8 cellular contexts compared by ENCODE assay signal in the genomic region with DNA sequence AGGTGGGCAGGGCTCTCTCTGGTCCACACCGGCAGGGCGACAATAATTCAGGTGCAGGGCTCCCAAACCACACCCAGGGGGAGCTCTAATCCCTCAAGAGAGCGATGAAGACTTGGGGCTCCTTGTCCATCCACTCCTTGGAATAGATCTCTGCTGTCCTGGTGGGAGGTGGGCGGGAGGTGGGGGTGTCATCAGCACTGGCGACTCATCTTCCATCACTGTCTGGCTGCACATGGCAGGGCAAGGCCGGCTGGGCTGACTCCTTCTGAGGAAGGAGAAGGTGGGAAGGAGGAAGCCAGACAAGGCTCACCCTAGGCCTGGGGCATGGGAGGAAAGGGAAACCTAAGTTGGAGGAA. TPM values are rescaled to one million over a fixed set of nuclear protein-coding genes. Genes with fewer than 3 reads are reported as not detected.
DNase-seq lines count a peak whose midpoint lies in the region; ATAC-seq and TF ChIP-seq lines count a peak whose summit lies in the region.

No MANE protein-coding gene starts in this region.

- intact Hi-C loops in tibial artery (cut with DNase I; ENCODE audit: low total_unique reads), result no loop called here

- no peak for TF ChIP-seq POLR2A in tibial nerve (IDR thresholded peaks at IDR 0.05)

- no peaks in the 10 kb centered on the region for H3K36me3 ChIP-seq in tibial nerve
- no peaks in the 10 kb centered on the region for H3K36me3 ChIP-seq in tibial artery

- no peak overlapping the region for H3K27ac Mint-ChIP-seq in brain

- H3K9me3 Mint-ChIP-seq in brain, result no peaks in the 10 kb centered on the region

- WGBS in tibial nerve, 2 donors, result 21 to 32% methylated on average over 6 of the region's 6 CpGs

- H3K36me3 Mint-ChIP-seq in brain, result no peaks in the 10 kb centered on the region

- TF ChIP-seq CTCF in brain (conservative IDR thresholded peaks at IDR 0.05), result peak; percentile 50 to 60
- peak in 4 of 5 experiments; percentile 41 to 65 (median 48) for TF ChIP-seq CTCF in tibial nerve (IDR thresholded peaks at IDR 0.05)
- TF ChIP-seq CTCF in tibial artery (IDR thresholded peaks at IDR 0.05), result peak in 1 of 2 experiments; percentile 12

- no peaks in the 10 kb centered on the region for H3K4me1 ChIP-seq in tibial nerve
- H3K4me1 ChIP-seq in tibial artery, result no peaks in the 10 kb centered on the region

- no peak overlapping the region for H3K4me3 Mint-ChIP-seq in brain

- no peak overlapping the region for H3K27ac ChIP-seq in tibial nerve
- H3K27ac ChIP-seq in tibial artery, result no peak overlapping the region

- ATAC-seq in HG03159 (IDR thresholded peaks at IDR 0.05; ENCODE audit: unreplicated experiment), result no peak

- no peak overlapping the region for H3K4me3 ChIP-seq in tibial nerve
- no peak overlapping the region for H3K4me3 ChIP-seq in tibial artery

- TF ChIP-seq EP300 in tibial nerve (IDR thresholded peaks at IDR 0.05), result no peak

- in situ Hi-C loops in Caki2 (cut with HindIII; ENCODE audit: low pct_unique_long_range_greater_than_20kb, low sequenced_read_pairs), result no loop called here

- H3K9me3 ChIP-seq in tibial nerve (no peaks in the 10 kb centered on the region), tibial artery (no peaks in the 10 kb centered on the region)

- peak; percentile 24 for DNase-seq in Caki2 (ENCODE audit: low read depth)
- peak; percentile 51 for DNase-seq in HCEC 1CT
- DNase-seq in NCI-H82 (lab: John Stamatoyannopoulos, UW), result peak; percentile 88
- peak; percentile 60 for DNase-seq in kidney tubule cell (ENCODE audit: low spot score)
- peak in 1 of 2 donors; percentile 8 for DNase-seq in tibial nerve (ENCODE audit: low spot score in 2 of 2)
- DNase-seq in tibial artery, result no peak

- peaks cover 0 to 7% of the 10 kb centered on the region in 2 donors for H3K27me3 ChIP-seq in tibial nerve
- peaks cover 0 to 40% of the 10 kb centered on the region in 2 donors for H3K27me3 ChIP-seq in tibial artery

- peaks cover 9% of the 10 kb centered on the region for H3K27me3 Mint-ChIP-seq in brain

- H3K4me1 Mint-ChIP-seq in brain, result peaks cover 25% of the 10 kb centered on the region

RNA-seq across cellular contexts. Expression of gene TNNT2, which starts 29.3 kb away (rescaled TPM):
- not detected in 2 replicates for total RNA-seq in Caki2 (2014; rRNA removed; shearing (Covaris generic); ENCODE audit: low replicate concordance)
- 11.5 TPM for polyA plus RNA-seq in brain (ENCODE audit: insufficient read depth, low read depth, low replicate concordance)
- 100 to 1,000 TPM in 1 of 4 donors, 10 to 100 TPM in 1, 1 to 10 TPM in 2; 6.6 to 128 (median 45.7) TPM for total RNA-seq in tibial nerve

RNA-seq across cellular contexts. Expression of gene LAD1, which starts 50.9 kb away (rescaled TPM):
- 3.6 TPM in 1 of 2 replicates, not detected in the other for total RNA-seq in Caki2 (2014; rRNA removed; shearing (Covaris generic); ENCODE audit: low replicate concordance)
- polyA plus RNA-seq in brain (ENCODE audit: insufficient read depth, low read depth, low replicate concordance), result 5.7 TPM
- total RNA-seq in tibial nerve, result not detected

Comparison
In these comparisons a context has a peak if more than half of its experiments do, and no peak if none do; other contexts are left out.
1. DNase-seq: peak in Caki2 (single experiment), HCEC 1CT (single experiment), NCI-H82 (single experiment) and kidney tubule cell (single experiment); none in tibial artery (0 of 2).